ENCODE assay signal across 23 cellular contexts in the genomic region with DNA sequence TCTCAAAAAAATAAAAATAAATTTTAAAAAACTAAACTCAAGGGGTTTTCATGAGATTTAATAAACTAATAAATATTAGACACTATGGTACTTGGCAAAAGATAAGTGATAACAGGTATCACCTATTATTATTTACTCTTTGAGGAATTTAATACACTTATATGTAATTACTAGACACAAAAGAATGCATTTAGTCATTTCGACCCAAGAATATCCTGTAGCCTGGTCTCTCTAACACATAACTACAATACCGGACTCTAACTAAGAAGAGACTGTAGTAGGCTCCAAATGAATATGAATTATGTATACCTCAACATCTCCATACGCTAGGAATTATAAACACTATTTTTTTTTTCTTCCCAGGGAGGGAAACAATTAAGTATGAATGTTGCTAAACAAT.
DNase-seq lines count a peak whose midpoint lies in the region; ATAC-seq, FAIRE-seq and TF ChIP-seq lines count a peak whose summit lies in the region.
"Had no signal": no experiment of that assay in that cellular context is flagged by ENCODE, and none has a peak within 500 bp of the region (broad histone marks: within the 10 kb centered on the region; RNA-seq: fewer than 3 reads in every experiment).

No MANE protein-coding gene starts in this region.

- H2AFZ ChIP-seq in ACC112 (ENCODE audit: low read length, unreplicated experiment), result no peak overlapping the region

- ATAC-seq in GM21515 (IDR thresholded peaks at IDR 0.05; ENCODE audit: unreplicated experiment), result no peak
- ATAC-seq: HCT116 had no signal

- no peak for FAIRE-seq in bronchial epithelial cell (lab: Jason Lieb, UNC)
- FAIRE-seq: D721Med, HTR-8/SVneo had no signal

- no peak for TF ChIP-seq CTCF in bronchial epithelial cell (IDR thresholded peaks at IDR 0.05; ENCODE audit: insufficient read depth, low read length, severe bottlenecking)

- no peaks in the 10 kb centered on the region for H3K36me3 ChIP-seq in ACC112 (ENCODE audit: insufficient read depth, low read length)
- H3K36me3 ChIP-seq in bronchial epithelial cell (ENCODE audit: control insufficient read depth, insufficient read depth, low read length), result no peaks in the 10 kb centered on the region
- H3K36me3 ChIP-seq: BE2C had no signal

- peak; percentile 11 for DNase-seq in M059J (ENCODE audit: low read depth)
- peak; percentile 78 for DNase-seq in bronchial epithelial cell (ENCODE audit: low read depth)
- DNase-seq in kidney tubule cell (ENCODE audit: low spot score), result peak; percentile 9
- DNase-seq in inferior parietal cortex (ENCODE audit: extremely low spot score), result no peak
- DNase-seq in HuH-7 (ENCODE audit: low spot score), result no peak
- no peak for DNase-seq in cerebellum (ENCODE audit: low spot score)
- DNase-seq: 8988T; ACHN; BE2C; C1 segment of cervical spinal cord; CD4-positive, CD25-positive, alpha-beta regulatory T cell; CD8-positive, alpha-beta memory T cell; COR-L47; GDM1; GOT3; H7; HFFc6 had no signal

- peak overlapping the region; percentile 76; the same call in 1 of the 2 replicates for H3K27ac ChIP-seq in ACC112 (ENCODE audit: low read depth, low read length)
- H3K27ac ChIP-seq: HL-60 had no signal

- peaks cover 17% of the 10 kb centered on the region for H3K4me1 ChIP-seq in ACC112 (ENCODE audit: control insufficient read depth, insufficient read depth, low read length, unreplicated experiment)
- H3K4me1 ChIP-seq: BE2C had no signal

- H3K27me3 ChIP-seq in ACC112 (ENCODE audit: insufficient read depth, low read length) (no peaks in the 10 kb centered on the region), bronchial epithelial cell (ENCODE audit: control insufficient read depth, insufficient read depth, low read length) (no peaks in the 10 kb centered on the region)
- H3K27me3 ChIP-seq: BE2C had no signal

- H3K4me3 ChIP-seq in ACC112 (ENCODE audit: low read depth, low read length), result no peak overlapping the region
- H3K4me3 ChIP-seq in bronchial epithelial cell (ENCODE audit: low read depth, low read length), result no peak overlapping the region

- no peaks in the 10 kb centered on the region for H3K79me2 ChIP-seq in ACC112 (ENCODE audit: control insufficient read depth, insufficient read depth, low read length, unreplicated experiment)

Comparison
In these comparisons a context has a peak if more than half of its experiments do, and no peak if none do; other contexts are left out.
1. DNase-seq: peak in M059J (single experiment), bronchial epithelial cell (single experiment) and kidney tubule cell (single experiment); none in inferior parietal cortex (single experiment), HuH-7 (single experiment) and cerebellum (single experiment).